Comparison of ENCODE assay signal across 23 cellular contexts in genomic region chr2:61714210-61714609, GRCh38.
DNase-seq lines count a peak whose midpoint lies in the region; ATAC-seq and TF ChIP-seq lines count a peak whose summit lies in the region.
"Had no signal": no experiment of that assay in that cellular context is flagged by ENCODE, and none has a peak within 500 bp of the region (broad histone marks: within the 10 kb centered on the region; RNA-seq: fewer than 3 reads in every experiment).

No MANE protein-coding gene starts in this region.

- intact Hi-C loops in body of pancreas (cut with DNase I) (no loop called here), left ventricle myocardium inferior (cut with micrococcal nuclease) (no loop called here)

- H3K27me3 ChIP-seq in GM23338 (ENCODE audit: insufficient read depth), result no peaks in the 10 kb centered on the region
- H3K27me3 ChIP-seq in body of pancreas, result no peaks in the 10 kb centered on the region
- no peaks in the 10 kb centered on the region for H3K27me3 ChIP-seq in left ventricle myocardium inferior (ENCODE audit: low read depth)
- H3K27me3 ChIP-seq in neural progenitor cell, result no peaks in the 10 kb centered on the region

- H2AFZ ChIP-seq in GM23338, result peak overlapping the region; percentile 81
- peak overlapping the region; percentile 5 for H2AFZ ChIP-seq in neural progenitor cell (replicated peaks)

- no peak for DNase-seq in GM23338 (ENCODE audit: low spot score)
- DNase-seq in body of pancreas, result peak; percentile 72 to 91 (median 86)
- peak; percentile 55 for DNase-seq in left ventricle myocardium inferior
- DNase-seq in neural progenitor cell (ENCODE audit: low spot score), result no peak
- DNase-seq in T-helper 2 cell, result no peak
- no peak for DNase-seq in NCI-H2196 (lab: John Stamatoyannopoulos, UW; ENCODE audit: unreplicated experiment)
- DNase-seq in G401 (ENCODE audit: low spot score), result no peak
- DNase-seq in SIG-M5 (lab: John Stamatoyannopoulos, UW), result no peak
- DNase-seq: AML-193; C1 segment of cervical spinal cord; CD8-positive, alpha-beta T cell; GDM1; H7; HFFc6; NCI-H1105; NCI-H146; NCI-H2081; NCI-H2171; NCI-H526; OCI-M1 had no signal

- H3K27ac ChIP-seq in GM23338 (ENCODE audit: low read depth) (no peak overlapping the region), body of pancreas (peak overlapping the region; percentile 58 to 90 (median 76)), left ventricle myocardium inferior (replicated peaks) (peak overlapping the region; percentile 91), neural progenitor cell (no peak overlapping the region)
- H3K27ac ChIP-seq: HL-60, KMS-11, SK-N-MC had no signal

- H3K36me3 ChIP-seq in GM23338 (ENCODE audit: insufficient read depth), result no peaks in the 10 kb centered on the region
- no peaks in the 10 kb centered on the region for H3K36me3 ChIP-seq in body of pancreas (replicated peaks in 1 of 2; ENCODE audit: insufficient read depth in 1 of 2, low read depth in 2 of 2)
- no peaks in the 10 kb centered on the region for H3K36me3 ChIP-seq in left ventricle myocardium inferior
- H3K36me3 ChIP-seq in neural progenitor cell, result no peaks in the 10 kb centered on the region

- H3K9me3 ChIP-seq in body of pancreas (no peaks in the 10 kb centered on the region), left ventricle myocardium inferior (replicated peaks) (no peaks in the 10 kb centered on the region), neural progenitor cell (ENCODE audit: low read depth) (no peaks in the 10 kb centered on the region)

- H3K27me3 Mint-ChIP-seq in GM23338 (ENCODE audit: insufficient read depth, low read depth, poor library complexity) (peaks cover 3% of the 10 kb centered on the region), neural progenitor cell (ENCODE audit: insufficient read depth, low read depth) (no peaks in the 10 kb centered on the region)

- no peaks in the 10 kb centered on the region for H3K79me2 ChIP-seq in GM23338 (replicated peaks; ENCODE audit: insufficient read depth)
- H3K79me2 ChIP-seq in neural progenitor cell (ENCODE audit: low read depth), result no peaks in the 10 kb centered on the region

- H4K20me1 ChIP-seq in GM23338 (replicated peaks; ENCODE audit: insufficient read depth) (no peaks in the 10 kb centered on the region), neural progenitor cell (ENCODE audit: low read depth) (no peaks in the 10 kb centered on the region)

- H3K4me1 Mint-ChIP-seq in GM23338, result no peaks in the 10 kb centered on the region
- no peaks in the 10 kb centered on the region for H3K4me1 Mint-ChIP-seq in neural progenitor cell

- no peak overlapping the region for H3K27ac Mint-ChIP-seq in GM23338
- H3K27ac Mint-ChIP-seq in neural progenitor cell, result no peak overlapping the region
- H3K27ac Mint-ChIP-seq: CD8-positive, alpha-beta T cell; HFFc6 had no signal

- in situ Hi-C loops in G401 (cut with HindIII; ENCODE audit: low sequenced_read_pairs), result no loop called here

- H3K9me2 ChIP-seq in GM23338 (ENCODE audit: insufficient read depth), result no peaks in the 10 kb centered on the region

- 34 to 43% methylated on average over 5 of the region's 5 CpGs for WGBS in body of pancreas, 2 donors

- no peak overlapping the region for H3K4me3 Mint-ChIP-seq in GM23338
- no peak overlapping the region for H3K4me3 Mint-ChIP-seq in neural progenitor cell
- H3K4me3 Mint-ChIP-seq: CD8-positive, alpha-beta T cell; HFFc6 had no signal

- H3F3A ChIP-seq in GM23338 (replicated peaks; ENCODE audit: low read depth) (no peaks in the 10 kb centered on the region), neural progenitor cell (ENCODE audit: low read depth) (no peaks in the 10 kb centered on the region)

- H3K4me3 ChIP-seq in GM23338 (no peak overlapping the region), body of pancreas (no peak overlapping the region), left ventricle myocardium inferior (no peak overlapping the region), neural progenitor cell (no peak overlapping the region)
- H3K4me3 ChIP-seq: SK-N-MC had no signal

- TF ChIP-seq CTCF in GM23338 (conservative IDR thresholded peaks at IDR 0.05; ENCODE audit: low read depth in 2 of 2) (no peak), body of pancreas (IDR thresholded peaks at IDR 0.05) (no peak), left ventricle myocardium inferior (IDR thresholded peaks at IDR 0.05; ENCODE audit: borderline replicate concordance) (no peak), neural progenitor cell (IDR thresholded peaks at IDR 0.05) (no peak)

- ATAC-seq in GM23338 (no peak), body of pancreas (peak; percentile 90)
- ATAC-seq: CD8-positive, alpha-beta T cell had no signal

- H3K4me2 ChIP-seq in GM23338, result no peak overlapping the region
- H3K4me2 ChIP-seq in neural progenitor cell, result no peak overlapping the region
- H3K4me2 ChIP-seq: KMS-11 had no signal

- no peaks in the 10 kb centered on the region; the same call in 2 of the 3 replicates for H3K9me3 Mint-ChIP-seq in GM23338
- H3K9me3 Mint-ChIP-seq in neural progenitor cell, result no peaks in the 10 kb centered on the region
- H3K9me3 Mint-ChIP-seq: CD8-positive, alpha-beta T cell; HFFc6 had no signal

- no peak for TF ChIP-seq POLR2A in body of pancreas (IDR thresholded peaks at IDR 0.05)

- H3K36me3 Mint-ChIP-seq in GM23338 (ENCODE audit: low read depth) (no peaks in the 10 kb centered on the region), neural progenitor cell (no peaks in the 10 kb centered on the region)
- H3K36me3 Mint-ChIP-seq: CD8-positive, alpha-beta T cell had no signal

- H3K4me1 ChIP-seq in GM23338 (ENCODE audit: insufficient read depth) (no peaks in the 10 kb centered on the region), body of pancreas (peaks cover 46% of the 10 kb centered on the region), left ventricle myocardium inferior (peaks cover 21% of the 10 kb centered on the region), neural progenitor cell (peaks cover 5% of the 10 kb centered on the region)

- H3K9ac ChIP-seq in neural progenitor cell, result no peak overlapping the region
- H3K9ac ChIP-seq: KMS-11 had no signal

TF ChIP-seq in GM23338, 12 proteins besides CTCF, POLR2A, EP300 and RAD21 (continues in another document):
- TF ChIP-seq CREB1 (CRISPR knock-in tag; IDR thresholded peaks at IDR 0.05; ENCODE audit: low read depth), result no peak
- no peak for TF ChIP-seq POLR2AphosphoS5 (IDR thresholded peaks at IDR 0.05; ENCODE audit: low read depth)
- TF ChIP-seq, protein P1, sequence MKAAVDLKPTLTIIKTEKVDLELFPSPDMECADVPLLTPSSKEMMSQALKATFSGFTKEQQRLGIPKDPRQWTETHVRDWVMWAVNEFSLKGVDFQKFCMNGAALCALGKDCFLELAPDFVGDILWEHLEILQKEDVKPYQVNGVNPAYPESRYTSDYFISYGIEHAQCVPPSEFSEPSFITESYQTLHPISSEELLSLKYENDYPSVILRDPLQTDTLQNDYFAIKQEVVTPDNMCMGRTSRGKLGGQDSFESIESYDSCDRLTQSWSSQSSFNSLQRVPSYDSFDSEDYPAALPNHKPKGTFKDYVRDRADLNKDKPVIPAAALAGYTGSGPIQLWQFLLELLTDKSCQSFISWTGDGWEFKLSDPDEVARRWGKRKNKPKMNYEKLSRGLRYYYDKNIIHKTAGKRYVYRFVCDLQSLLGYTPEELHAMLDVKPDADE (IDR thresholded peaks at IDR 0.05), result no peak

Comparison
In these comparisons a context has a peak if more than half of its experiments do, and no peak if none do; other contexts are left out.
1. DNase-seq: peak in body of pancreas (4 of 4) and left ventricle myocardium inferior (single experiment); none in GM23338 (single experiment), neural progenitor cell (single experiment), T-helper 2 cell (0 of 5), NCI-H2196 (single experiment), G401 (single experiment) and SIG-M5 (single experiment).
2. H3K27ac ChIP-seq: peak in body of pancreas (4 of 4) and left ventricle myocardium inferior (single experiment); none in GM23338 (single experiment) and neural progenitor cell (single experiment).